8 cellular contexts compared by ENCODE assay signal in genomic region chr5:76037736-76038151, GRCh38. TPM values are rescaled to one million over a fixed set of nuclear protein-coding genes. Genes with fewer than 3 reads are reported as not detected.
DNase-seq lines count a peak whose midpoint lies in the region; ATAC-seq, FAIRE-seq and TF ChIP-seq lines count a peak whose summit lies in the region.
"Not testable (repeated sequence)": the region's sequence is repeated elsewhere in the genome, so short reads cannot be mapped to it uniquely, and the experiment has no call there.

No MANE protein-coding gene starts in this region.

- ATAC-seq in CD4-positive, alpha-beta T cell (ENCODE audit: poor library complexity); activated B cell treated with CpG ODN at 0.5 μM for 24 hours (ENCODE audit: low read depth): not testable (repeated sequence)

- dilution Hi-C loops in keratinocyte (cut with MboI; ENCODE audit: extremely low pct_ligation_motif_present, low sequenced_read_pairs), result not testable (repeated sequence)

- not testable (repeated sequence) for H2AFZ ChIP-seq in keratinocyte (ENCODE audit: control insufficient read depth, low read length)

- CTCF ChIA-PET in CD4-positive, alpha-beta T cell (lab: Charles Lee); activated B cell treated with CpG ODN at 0.5 μM for 24 hours (lab: Charles Lee): not testable (repeated sequence)
- CTCF ChIA-PET in HEK293 (lab: Yijun Ruan, JAX), result interaction anchor here (1.1 kb wide), 1 partner anchor 138 kb away, joined by 3 read pairs; no protein-coding TSS in a partner anchor

- not testable (repeated sequence) for H3K36me3 ChIP-seq in HEK293 (ENCODE audit: control insufficient read depth in 2 of 2, insufficient read depth in 1 of 2, low read length in 2 of 2); colonic mucosa; keratinocyte (ENCODE audit: control insufficient read depth in 2 of 2, extremely low read depth in 1 of 2, insufficient read depth in 2 of 2, low read length in 2 of 2)

- not testable (repeated sequence) for H4K20me1 ChIP-seq in keratinocyte (ENCODE audit: control insufficient read depth, extremely low read depth, insufficient read depth, low read length)

- H3K9me3 Mint-ChIP-seq in CD4-positive, alpha-beta T cell; activated B cell treated with CpG ODN at 0.5 μM for 24 hours; activated T-helper 1 cell treated with anti-CD3 and anti-CD28 coated beads, Interleukin-12 subunit alpha, Interleukin-12 subunit beta, Interleukin-2, Interleukin-4 antibody, amounts not matched to agents 30 ng/mL and 10 ng/mL and 1 ng/mL, durations not matched to agents 14 hours and 24 hours and 36 hours: not testable (repeated sequence)

- H3K9ac ChIP-seq in colonic mucosa (ENCODE audit: low read depth in 2 of 2, low read length in 2 of 2); keratinocyte (ENCODE audit: control insufficient read depth, extremely low read depth, insufficient read depth, low read length): not testable (repeated sequence)

- H3K27me3 ChIP-seq in CD4-positive, alpha-beta T cell (ENCODE audit: control insufficient read depth, insufficient read depth, low read length); colonic mucosa; keratinocyte (ENCODE audit: control insufficient read depth, extremely low read depth, insufficient read depth, low read length): not testable (repeated sequence)

- H3K79me2 ChIP-seq in keratinocyte (ENCODE audit: control insufficient read depth, insufficient read depth, low read length), result not testable (repeated sequence)

- peak overlapping the region; percentile 27 for H3K4me2 ChIP-seq in keratinocyte (ENCODE audit: control insufficient read depth, extremely low read depth, insufficient read depth, low read depth, low read length)

- H3K4me3 Mint-ChIP-seq in CD4-positive, alpha-beta T cell, result peak overlapping the region; percentile 84
- peak overlapping the region; percentile 57 for H3K4me3 Mint-ChIP-seq in activated B cell treated with CpG ODN at 0.5 μM for 24 hours
- peak overlapping the region; percentile 63 for H3K4me3 Mint-ChIP-seq in activated T-helper 1 cell treated with anti-CD3 and anti-CD28 coated beads, Interleukin-12 subunit alpha, Interleukin-12 subunit beta, Interleukin-2, Interleukin-4 antibody, amounts not matched to agents 30 ng/mL and 10 ng/mL and 1 ng/mL, durations not matched to agents 14 hours and 24 hours and 36 hours

- not testable (repeated sequence) for H3K36me3 Mint-ChIP-seq in CD4-positive, alpha-beta T cell (ENCODE audit: low read depth); activated B cell treated with CpG ODN at 0.5 μM for 24 hours (ENCODE audit: low read depth); activated T-helper 1 cell treated with anti-CD3 and anti-CD28 coated beads, Interleukin-12 subunit alpha, Interleukin-12 subunit beta, Interleukin-2, Interleukin-4 antibody, amounts not matched to agents 30 ng/mL and 10 ng/mL and 1 ng/mL, durations not matched to agents 14 hours and 24 hours and 36 hours (ENCODE audit: low read depth)

- DNase-seq in CD4-positive, alpha-beta T cell, result peak in 4 of 10 experiments; percentile 1 to 19 (median 8)
- DNase-seq in NCI-H2171 (lab: John Stamatoyannopoulos, UW), result peak; percentile 63
- not testable (repeated sequence) for DNase-seq in activated B cell treated with CpG ODN at 0.5 μM for 24 hours; keratinocyte (ENCODE audit: low read depth, low spot score)
- peak; percentile 5 for DNase-seq in activated T-helper 1 cell treated with anti-CD3 and anti-CD28 coated beads, Interleukin-12 subunit alpha, Interleukin-12 subunit beta, Interleukin-2, Interleukin-4 antibody, amounts not matched to agents 30 ng/mL and 10 ng/mL and 1 ng/mL, durations not matched to agents 14 hours and 24 hours and 36 hours (ENCODE audit: low spot score)
- DNase-seq in colonic mucosa, result peak; percentile 51
- DNase-seq in stimulated activated CD4-positive, alpha-beta T cell treated with anti-CD3 and anti-CD28 coated beads, Interleukin-15, amount 100 ng/mL, for 24 hours, result peak; percentile 18

- POLR2A ChIA-PET in CD4-positive, alpha-beta T cell (lab: Charles Lee); HEK293 (lab: Yijun Ruan, JAX); activated B cell treated with CpG ODN at 0.5 μM for 24 hours (lab: Charles Lee): not testable (repeated sequence)

- H3K27me3 Mint-ChIP-seq in CD4-positive, alpha-beta T cell, result peaks cover 42% of the 10 kb centered on the region
- H3K27me3 Mint-ChIP-seq in activated B cell treated with CpG ODN at 0.5 μM for 24 hours, result peaks cover 26% of the 10 kb centered on the region
- peaks cover 12% of the 10 kb centered on the region for H3K27me3 Mint-ChIP-seq in activated T-helper 1 cell treated with anti-CD3 and anti-CD28 coated beads, Interleukin-12 subunit alpha, Interleukin-12 subunit beta, Interleukin-2, Interleukin-4 antibody, amounts not matched to agents 30 ng/mL and 10 ng/mL and 1 ng/mL, durations not matched to agents 14 hours and 24 hours and 36 hours (ENCODE audit: insufficient read depth)

- H3K9me3 ChIP-seq in CD4-positive, alpha-beta T cell (ENCODE audit: control insufficient read depth, low read length); HEK293 (ENCODE audit: control insufficient read depth, insufficient read depth, low read depth, low read length); colonic mucosa; keratinocyte (ENCODE audit: control insufficient read depth, low read depth, low read length): not testable (repeated sequence)

- H3K4me1 ChIP-seq in HEK293 (ENCODE audit: control insufficient read depth, insufficient read depth, low read length); colonic mucosa; keratinocyte (ENCODE audit: control insufficient read depth, extremely low read depth, insufficient read depth, low read length): not testable (repeated sequence)

- peak overlapping the region; percentile 22 for H3K4me3 ChIP-seq in HEK293 (ENCODE audit: low read depth, low read length)
- H3K4me3 ChIP-seq in colonic mucosa, result peak overlapping the region; percentile 7
- H3K4me3 ChIP-seq in keratinocyte (ENCODE audit: control insufficient read depth in 2 of 3, extremely low read depth in 1 of 3, insufficient read depth in 2 of 3, low read depth in 1 of 3, low read length in 3 of 3), result not testable (repeated sequence)

- H3K27ac ChIP-seq in CD4-positive, alpha-beta T cell (ENCODE audit: low read depth, low read length); HEK293 (ENCODE audit: extremely low read depth, low read depth, low read length); colonic mucosa; keratinocyte (ENCODE audit: control insufficient read depth, insufficient read depth, low read length): not testable (repeated sequence)

- H3K27ac Mint-ChIP-seq in CD4-positive, alpha-beta T cell, result peak overlapping the region; percentile 38
- not testable (repeated sequence) for H3K27ac Mint-ChIP-seq in activated B cell treated with CpG ODN at 0.5 μM for 24 hours; activated T-helper 1 cell treated with anti-CD3 and anti-CD28 coated beads, Interleukin-12 subunit alpha, Interleukin-12 subunit beta, Interleukin-2, Interleukin-4 antibody, amounts not matched to agents 30 ng/mL and 10 ng/mL and 1 ng/mL, durations not matched to agents 14 hours and 24 hours and 36 hours

- not testable (repeated sequence) for TF ChIP-seq CTCF in CD4-positive, alpha-beta T cell (IDR thresholded peaks at IDR 0.05); HEK293 (tag by site-specific recombination; IDR thresholded peaks at IDR 0.05); activated B cell treated with CpG ODN at 0.5 μM for 24 hours (IDR thresholded peaks at IDR 0.05); colonic mucosa (IDR thresholded peaks at IDR 0.05); keratinocyte (optimal IDR thresholded peaks at IDR 0.05 in 1 of 3, IDR thresholded peaks at IDR 0.05 in 1 of 3, conservative IDR thresholded peaks at IDR 0.05 in 1 of 3; ENCODE audit: extremely low read depth in 1 of 3, insufficient read depth in 2 of 3, low read length in 3 of 3)

- peaks cover 26% of the 10 kb centered on the region for H3K4me1 Mint-ChIP-seq in CD4-positive, alpha-beta T cell (ENCODE audit: low read depth)
- H3K4me1 Mint-ChIP-seq in activated B cell treated with CpG ODN at 0.5 μM for 24 hours; activated T-helper 1 cell treated with anti-CD3 and anti-CD28 coated beads, Interleukin-12 subunit alpha, Interleukin-12 subunit beta, Interleukin-2, Interleukin-4 antibody, amounts not matched to agents 30 ng/mL and 10 ng/mL and 1 ng/mL, durations not matched to agents 14 hours and 24 hours and 36 hours (ENCODE audit: low read depth): not testable (repeated sequence)

- intact Hi-C loops in CD4-positive, alpha-beta T cell (cut with DNase I, micrococcal nuclease); activated B cell treated with CpG ODN at 0.5 μM for 24 hours (cut with micrococcal nuclease); activated T-helper 1 cell treated with anti-CD3 and anti-CD28 coated beads, Interleukin-12 subunit alpha, Interleukin-12 subunit beta, Interleukin-2, Interleukin-4 antibody, amounts not matched to agents 30 ng/mL and 10 ng/mL and 1 ng/mL, durations not matched to agents 14 hours and 24 hours and 36 hours (cut with micrococcal nuclease); colonic mucosa (cut with DNase I): not testable (repeated sequence)

- FAIRE-seq in keratinocyte (lab: Jason Lieb, UNC), result not testable (repeated sequence)

- not testable (repeated sequence) for H3K9me1 ChIP-seq in keratinocyte (ENCODE audit: control insufficient read depth, extremely low read depth, insufficient read depth, low read length)

RNA-seq across cellular contexts. Expression of gene SV2C, which starts 45.4 kb away (rescaled TPM):
- total RNA-seq in CD4-positive, alpha-beta T cell, result under 1 TPM; 0.03 to 0.08 TPM
- total RNA-seq in activated B cell treated with CpG ODN at 0.5 μM for 24 hours (not detected in 2 replicates), colonic mucosa (under 1 TPM; 0.20 to 0.35 TPM)
- total RNA-seq in activated T-helper 1 cell treated with anti-CD3 and anti-CD28 coated beads, Interleukin-12 subunit alpha, Interleukin-12 subunit beta, Interleukin-2, Interleukin-4 antibody, amounts not matched to agents 30 ng/mL and 10 ng/mL and 1 ng/mL, durations not matched to agents 14 hours and 24 hours and 36 hours, result 0.05 TPM in 1 of 2 replicates, not detected in the other
- polyA plus RNA-seq in keratinocyte, result 0.02 to 0.34 TPM (median 0.08 TPM) in 3 replicates
- polyA plus RNA-seq in keratinocyte (2011; ENCODE audit: low read depth), result not detected
- polyA plus RNA-seq in keratinocyte (2011; cell fraction: cytosol; rRNA removed), result 0.06 TPM in 2 replicates
- 0.04 and 0.06 TPM in 2 replicates for polyA plus RNA-seq in keratinocyte (2011; cell fraction: nucleus; rRNA removed)
- 0.24 TPM in 1 of 2 replicates, not detected in the other for polyA plus RNA-seq in keratinocyte (2012; ENCODE audit: low replicate concordance)
- 0.03 to 0.16 TPM in 2 of 3 replicates, not detected in the other for polyA minus RNA-seq in keratinocyte
- not detected for polyA minus RNA-seq in keratinocyte (2011; cell fraction: cytosol; rRNA and poly(A)+ RNA removed)
- 0.08 TPM in 1 of 2 replicates, not detected in the other for polyA minus RNA-seq in keratinocyte (2011; cell fraction: nucleus; rRNA and poly(A)+ RNA removed)
